3 cellular contexts compared by ENCODE assay signal in the genomic region with DNA sequence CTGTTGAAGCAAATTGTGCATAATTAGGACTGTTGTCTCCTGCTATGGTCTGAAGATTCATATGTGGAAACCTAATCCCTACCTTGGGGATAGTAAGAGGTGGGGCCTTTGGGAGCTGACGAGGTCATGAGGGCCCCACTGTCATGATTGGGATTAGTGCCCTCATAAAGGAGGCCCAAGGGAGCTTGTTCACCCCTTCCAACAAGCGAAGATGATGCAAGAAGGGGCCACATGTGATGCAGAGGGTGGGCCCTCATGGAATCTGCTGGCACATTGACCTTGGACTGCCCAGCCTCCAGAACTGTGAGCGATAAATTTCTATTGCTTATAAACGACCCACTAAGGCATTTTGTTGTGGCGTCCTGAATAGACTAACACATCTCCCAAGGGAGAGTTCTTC.
TF ChIP-seq lines count a peak whose summit lies in the region.

No MANE protein-coding gene starts in this region.

TF ChIP-seq in GM23338, 12 proteins besides CTCF, POLR2A, EP300 and RAD21 (continues in another document):
- no peak for TF ChIP-seq POLR2AphosphoS5 (IDR thresholded peaks at IDR 0.05; ENCODE audit: low read depth)
- TF ChIP-seq, protein P1, sequence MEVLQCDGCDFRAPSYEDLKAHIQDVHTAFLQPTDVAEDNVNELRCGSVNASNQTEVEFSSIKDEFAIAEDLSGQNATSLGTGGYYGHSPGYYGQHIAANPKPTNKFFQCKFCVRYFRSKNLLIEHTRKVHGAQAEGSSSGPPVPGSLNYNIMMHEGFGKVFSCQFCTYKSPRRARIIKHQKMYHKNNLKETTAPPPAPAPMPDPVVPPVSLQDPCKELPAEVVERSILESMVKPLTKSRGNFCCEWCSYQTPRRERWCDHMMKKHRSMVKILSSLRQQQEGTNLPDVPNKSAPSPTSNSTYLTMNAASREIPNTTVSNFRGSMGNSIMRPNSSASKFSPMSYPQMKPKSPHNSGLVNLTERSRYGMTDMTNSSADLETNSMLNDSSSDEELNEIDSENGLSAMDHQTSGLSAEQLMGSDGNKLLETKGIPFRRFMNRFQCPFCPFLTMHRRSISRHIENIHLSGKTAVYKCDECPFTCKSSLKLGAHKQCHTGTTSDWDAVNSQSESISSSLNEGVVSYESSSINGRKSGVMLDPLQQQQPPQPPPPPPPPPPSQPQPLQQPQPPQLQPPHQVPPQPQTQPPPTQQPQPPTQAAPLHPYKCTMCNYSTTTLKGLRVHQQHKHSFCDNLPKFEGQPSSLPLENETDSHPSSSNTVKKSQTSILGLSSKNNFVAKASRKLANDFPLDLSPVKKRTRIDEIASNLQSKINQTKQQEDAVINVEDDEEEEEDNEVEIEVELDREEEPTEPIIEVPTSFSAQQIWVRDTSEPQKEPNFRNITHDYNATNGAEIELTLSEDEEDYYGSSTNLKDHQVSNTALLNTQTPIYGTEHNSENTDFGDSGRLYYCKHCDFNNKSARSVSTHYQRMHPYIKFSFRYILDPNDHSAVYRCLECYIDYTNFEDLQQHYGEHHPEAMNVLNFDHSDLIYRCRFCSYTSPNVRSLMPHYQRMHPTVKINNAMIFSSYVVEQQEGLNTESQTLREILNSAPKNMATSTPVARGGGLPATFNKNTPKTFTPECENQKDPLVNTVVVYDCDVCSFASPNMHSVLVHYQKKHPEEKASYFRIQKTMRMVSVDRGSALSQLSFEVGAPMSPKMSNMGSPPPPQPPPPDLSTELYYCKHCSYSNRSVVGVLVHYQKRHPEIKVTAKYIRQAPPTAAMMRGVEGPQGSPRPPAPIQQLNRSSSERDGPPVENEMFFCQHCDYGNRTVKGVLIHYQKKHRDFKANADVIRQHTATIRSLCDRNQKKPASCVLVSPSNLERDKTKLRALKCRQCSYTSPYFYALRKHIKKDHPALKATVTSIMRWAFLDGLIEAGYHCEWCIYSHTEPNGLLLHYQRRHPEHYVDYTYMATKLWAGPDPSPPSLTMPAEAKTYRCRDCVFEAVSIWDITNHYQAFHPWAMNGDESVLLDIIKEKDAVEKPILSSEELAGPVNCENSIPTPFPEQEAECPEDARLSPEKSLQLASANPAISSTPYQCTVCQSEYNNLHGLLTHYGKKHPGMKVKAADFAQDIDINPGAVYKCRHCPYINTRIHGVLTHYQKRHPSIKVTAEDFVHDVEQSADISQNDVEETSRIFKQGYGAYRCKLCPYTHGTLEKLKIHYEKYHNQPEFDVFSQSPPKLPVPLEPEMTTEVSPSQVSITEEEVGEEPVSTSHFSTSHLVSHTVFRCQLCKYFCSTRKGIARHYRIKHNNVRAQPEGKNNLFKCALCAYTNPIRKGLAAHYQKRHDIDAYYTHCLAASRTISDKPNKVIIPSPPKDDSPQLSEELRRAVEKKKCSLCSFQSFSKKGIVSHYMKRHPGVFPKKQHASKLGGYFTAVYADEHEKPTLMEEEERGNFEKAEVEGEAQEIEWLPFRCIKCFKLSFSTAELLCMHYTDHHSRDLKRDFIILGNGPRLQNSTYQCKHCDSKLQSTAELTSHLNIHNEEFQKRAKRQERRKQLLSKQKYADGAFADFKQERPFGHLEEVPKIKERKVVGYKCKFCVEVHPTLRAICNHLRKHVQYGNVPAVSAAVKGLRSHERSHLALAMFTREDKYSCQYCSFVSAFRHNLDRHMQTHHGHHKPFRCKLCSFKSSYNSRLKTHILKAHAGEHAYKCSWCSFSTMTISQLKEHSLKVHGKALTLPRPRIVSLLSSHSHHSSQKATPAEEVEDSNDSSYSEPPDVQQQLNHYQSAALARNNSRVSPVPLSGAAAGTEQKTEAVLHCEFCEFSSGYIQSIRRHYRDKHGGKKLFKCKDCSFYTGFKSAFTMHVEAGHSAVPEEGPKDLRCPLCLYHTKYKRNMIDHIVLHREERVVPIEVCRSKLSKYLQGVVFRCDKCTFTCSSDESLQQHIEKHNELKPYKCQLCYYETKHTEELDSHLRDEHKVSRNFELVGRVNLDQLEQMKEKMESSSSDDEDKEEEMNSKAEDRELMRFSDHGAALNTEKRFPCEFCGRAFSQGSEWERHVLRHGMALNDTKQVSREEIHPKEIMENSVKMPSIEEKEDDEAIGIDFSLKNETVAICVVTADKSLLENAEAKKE (CRISPR knock-in tag; IDR thresholded peaks at IDR 0.05), result no peak

TF ChIP-seq in HEK293, 187 proteins besides CTCF, POLR2A, EP300 and RAD21:
- TF ChIP-seq ZNF394 (tag by site-specific recombination; IDR thresholded peaks at IDR 0.05; ENCODE audit: borderline replicate concordance) (no peak), ZNF266 (tag by site-specific recombination; IDR thresholded peaks at IDR 0.05; ENCODE audit: low read depth) (peak; percentile 21; the same call in 1 of the 2 replicates), WT1 (tag by site-specific recombination; IDR thresholded peaks at IDR 0.05) (no peak), OSR2 (tag by site-specific recombination; IDR thresholded peaks at IDR 0.05) (peak; percentile 60; the same call in 1 of the 2 replicates), ZNF692 (tag by site-specific recombination; IDR thresholded peaks at IDR 0.05) (peak; percentile 86), ZIC2 (tag by site-specific recombination; IDR thresholded peaks at IDR 0.05) (no peak), TRIM28 (IDR thresholded peaks at IDR 0.05; ENCODE audit: borderline replicate concordance, low read length) (no peak), SP7 (tag by site-specific recombination; IDR thresholded peaks at IDR 0.05) (no peak), ZFP69B (tag by site-specific recombination; IDR thresholded peaks at IDR 0.05) (peak; percentile 87), ZNF677 (tag by site-specific recombination; IDR thresholded peaks at IDR 0.05) (no peak), ZNF624 (tag by site-specific recombination; IDR thresholded peaks at IDR 0.05) (no peak), GLIS1 (tag by site-specific recombination; IDR thresholded peaks at IDR 0.05) (peak; percentile 84), ZBTB1 (tag by site-specific recombination; IDR thresholded peaks at IDR 0.05) (no peak)

TF ChIP-seq in HepG2, 621 proteins besides CTCF, POLR2A, EP300 and RAD21:
- no peak for TF ChIP-seq KDM1A (CRISPR knock-in tag; IDR thresholded peaks at IDR 0.05)
- no peak for TF ChIP-seq SMAD1 (CRISPR knock-in tag; IDR thresholded peaks at IDR 0.05; ENCODE audit: borderline replicate concordance, low read depth)
TF ChIP-seq in HepG2: peak in this region for 0.
